ENCODE assay signal across 14 cellular contexts in genomic region chr22:28351585-28351984, GRCh38.
"Had no signal": no experiment of that assay in that cellular context is flagged by ENCODE, and none has a peak within 500 bp of the region (broad histone marks: within the 10 kb centered on the region; RNA-seq: fewer than 3 reads in every experiment).

No MANE protein-coding gene starts in this region.

- DNase-seq: activated CD4-positive, alpha-beta T cell treated with anti-CD3 and anti-CD28 coated beads for 4 hours; activated CD8-positive, alpha-beta memory T cell treated with anti-CD3 and anti-CD28 coated beads, Interleukin-2, amount 50 U/mL, for 4 hours; activated CD8-positive, alpha-beta T cell treated with anti-CD3 and anti-CD28 coated beads for 36 hours; activated naive CD8-positive, alpha-beta T cell treated with anti-CD3 and anti-CD28 coated beads, Interleukin-2, amount 50 U/mL, for 24 hours; effector CD4-positive, alpha-beta T cell; foreskin keratinocyte; heart left ventricle; mammary epithelial cell; natural killer cell; psoas muscle; stimulated activated CD4-positive, alpha-beta T cell treated with anti-CD3 and anti-CD28 coated beads, Interleukin-2, amount 100 ng/mL, for 48 hours; stimulated activated naive CD4-positive, alpha-beta T cell treated with Interleukin-2 at 50 U/mL for 16 hours; T-helper 9 cell; trophoblast cell had no signal

- H3K27me3 Mint-ChIP-seq: activated CD8-positive, alpha-beta T cell treated with anti-CD3 and anti-CD28 coated beads for 36 hours had no signal

- H3K4me3 Mint-ChIP-seq: activated CD8-positive, alpha-beta T cell treated with anti-CD3 and anti-CD28 coated beads for 36 hours; activated naive CD8-positive, alpha-beta T cell treated with anti-CD3 and anti-CD28 coated beads, Interleukin-2, amount 50 U/mL, for 24 hours; natural killer cell had no signal

- H3K4me1 Mint-ChIP-seq: activated naive CD8-positive, alpha-beta T cell treated with anti-CD3 and anti-CD28 coated beads, Interleukin-2, amount 50 U/mL, for 24 hours; natural killer cell had no signal

- H3K9me3 Mint-ChIP-seq: activated CD8-positive, alpha-beta T cell treated with anti-CD3 and anti-CD28 coated beads for 36 hours; activated naive CD8-positive, alpha-beta T cell treated with anti-CD3 and anti-CD28 coated beads, Interleukin-2, amount 50 U/mL, for 24 hours; natural killer cell had no signal

- H3K27ac Mint-ChIP-seq: activated CD8-positive, alpha-beta T cell treated with anti-CD3 and anti-CD28 coated beads for 36 hours; activated naive CD8-positive, alpha-beta T cell treated with anti-CD3 and anti-CD28 coated beads, Interleukin-2, amount 50 U/mL, for 24 hours; natural killer cell had no signal

- H3K36me3 Mint-ChIP-seq: natural killer cell had no signal
